Comparison of ENCODE assay signal across 8 cellular contexts in genomic region chr2:75466708-75467311, GRCh38.
DNase-seq lines count a peak whose midpoint lies in the region; ATAC-seq and TF ChIP-seq lines count a peak whose summit lies in the region.

No MANE protein-coding gene starts in this region.

- no peak overlapping the region for H3K4ac ChIP-seq in neuronal stem cell (ENCODE audit: low read length)

- H4K8ac ChIP-seq in neuronal stem cell (ENCODE audit: low read depth, low read length) = no peak overlapping the region

- H3K18ac ChIP-seq in neuronal stem cell (ENCODE audit: low read length) = no peak overlapping the region

- ATAC-seq in GM21528 (IDR thresholded peaks at IDR 0.05; ENCODE audit: low FRiP score, unreplicated experiment) = no peak

- H3K79me1 ChIP-seq in neuronal stem cell (ENCODE audit: low read depth, low read length) = no peaks in the 10 kb centered on the region

- no peak overlapping the region for H2BK12ac ChIP-seq in neuronal stem cell (ENCODE audit: low read length)

- DNase-seq in AG20443 (ENCODE audit: low spot score) = peak; percentile 38
- peak; percentile 21 for DNase-seq in NCI-H1694 treated with DMSO at 0.1 percent for 48 hours (lab: John Stamatoyannopoulos, UW)
- DNase-seq in mammary epithelial cell = peak; percentile 23
- DNase-seq in neuronal stem cell (ENCODE audit: low spot score) = peak; percentile 29
- no peak for DNase-seq in coronary artery (ENCODE audit: low spot score)
- no peak for DNase-seq in activated T-cell treated with anti-CD3 and anti-CD28 coated beads for 4 hours

- H2BK15ac ChIP-seq in neuronal stem cell (ENCODE audit: low read length) = no peak overlapping the region

- H3K27ac ChIP-seq in mammary epithelial cell (ENCODE audit: insufficient read depth, low read depth, low read length) (no peak overlapping the region), neuronal stem cell (replicated peaks; ENCODE audit: low read length) (no peak overlapping the region), coronary artery (no peak overlapping the region)

- in situ Hi-C loops in mammary epithelial cell (cut with MboI; ENCODE audit: low sequenced_read_pairs in 2 of 2) = loop anchor here (5.0 to 10.0 kb wide), 2 partner anchors 88 to 140 kb away; no protein-coding TSS in a partner anchor

- no peak overlapping the region for H2AFZ ChIP-seq in mammary epithelial cell (ENCODE audit: low read depth, low read length)
- no peak overlapping the region for H2AFZ ChIP-seq in neuronal stem cell (ENCODE audit: low read length)

- peak; percentile 71 for TF ChIP-seq CTCF in GM12875 (IDR thresholded peaks at IDR 0.05; ENCODE audit: borderline replicate concordance, insufficient read depth, low read depth, low read length)
- TF ChIP-seq CTCF in mammary epithelial cell (conservative IDR thresholded peaks at IDR 0.05 in 1 of 2, IDR thresholded peaks at IDR 0.05 in 1 of 2; ENCODE audit: extremely low read depth in 1 of 2, insufficient read depth in 1 of 2, low read depth in 1 of 2, low read length in 2 of 2) = peak; percentile 59 to 72
- TF ChIP-seq CTCF in coronary artery (IDR thresholded peaks at IDR 0.05) = no peak

- H3K36me3 ChIP-seq in mammary epithelial cell (ENCODE audit: insufficient read depth, low read length) (no peaks in the 10 kb centered on the region), neuronal stem cell (replicated peaks in 1 of 2; ENCODE audit: control insufficient read depth in 2 of 2, insufficient read depth in 2 of 2, low read length in 2 of 2) (no peaks in the 10 kb centered on the region)

- H3K14ac ChIP-seq in neuronal stem cell (ENCODE audit: low read length) = no peak overlapping the region

- H3K4me2 ChIP-seq in mammary epithelial cell (ENCODE audit: insufficient read depth, low read depth, low read length) (no peak overlapping the region), neuronal stem cell (ENCODE audit: insufficient read depth, low read length, poor library complexity, severe bottlenecking) (no peak overlapping the region)

- intact Hi-C loops in mammary epithelial cell (cut with micrococcal nuclease) = no loop called here

- H2BK120ac ChIP-seq in neuronal stem cell (ENCODE audit: low read depth, low read length) = no peak overlapping the region

- BruUV-seq in mammary epithelial cell (replicated peaks; lab: Mats Ljungman, UMichigan) = no TSS peak

- H2AK5ac ChIP-seq in neuronal stem cell (ENCODE audit: low read depth, low read length) = no peak overlapping the region

- CTCF ChIA-PET in mammary epithelial cell (lab: Charles Lee; ENCODE audit: low non-redundant PET) = interaction anchor here (0.6 kb wide), 1 partner anchor 168 kb away, joined by 3 read pairs; no protein-coding TSS in a partner anchor

- H3K4me1 ChIP-seq in mammary epithelial cell (ENCODE audit: insufficient read depth, low read length) (no peaks in the 10 kb centered on the region), neuronal stem cell (ENCODE audit: control insufficient read depth in 2 of 2, insufficient read depth in 1 of 2, low read depth in 1 of 2, low read length in 2 of 2) (peaks cover 10% of the 10 kb centered on the region in 2 donors)

- 63% methylated on average over 3 of the region's 3 CpGs for WGBS in mammary epithelial cell (ENCODE audit: low coverage, missing lambda C conversion rate)
- WGBS in neuronal stem cell (ENCODE audit: extremely low coverage in 2 of 2, insufficient read length in 2 of 2, insufficient replicate concordance in 1 of 2), 2 donors = no CpG with 5 or more reads among the region's 3 CpGs

- no peaks in the 10 kb centered on the region for H4K20me1 ChIP-seq in mammary epithelial cell (ENCODE audit: insufficient read depth, low read length)

- H2BK5ac ChIP-seq in neuronal stem cell (ENCODE audit: low read length) = no peak overlapping the region

- no peaks in the 10 kb centered on the region for H3K79me2 ChIP-seq in mammary epithelial cell (ENCODE audit: insufficient read depth, low read length)

- H3K9ac ChIP-seq in mammary epithelial cell (ENCODE audit: insufficient read depth, low read length) = no peak overlapping the region
- H3K9ac ChIP-seq in neuronal stem cell (ENCODE audit: low read depth, low read length, poor library complexity) = no peak overlapping the region

- no peak overlapping the region for H3K23ac ChIP-seq in neuronal stem cell (ENCODE audit: low read depth, low read length, poor library complexity)

- H3K4me3 ChIP-seq in GM12875 (ENCODE audit: low read depth, low read length) (no peak overlapping the region), mammary epithelial cell (replicated peaks in 1 of 3; ENCODE audit: insufficient read depth in 1 of 3, low read depth in 2 of 3, low read length in 3 of 3) (no peak overlapping the region), neuronal stem cell (ENCODE audit: low read length in 2 of 2) (no peak overlapping the region), coronary artery (no peak overlapping the region)

- no peak overlapping the region for H4K91ac ChIP-seq in neuronal stem cell (ENCODE audit: low read depth, low read length, poor library complexity)

- dilution Hi-C loops in mammary epithelial cell (cut with HindIII; ENCODE audit: low sequenced_read_pairs) = no loop called here

- no peaks in the 10 kb centered on the region for H3K27me3 ChIP-seq in mammary epithelial cell (ENCODE audit: insufficient read depth, low read length)
- no peaks in the 10 kb centered on the region for H3K27me3 ChIP-seq in neuronal stem cell (ENCODE audit: control insufficient read depth in 3 of 3, insufficient read depth in 3 of 3, low read depth in 1 of 3, low read length in 3 of 3)

- no peaks in the 10 kb centered on the region for H3K9me3 ChIP-seq in mammary epithelial cell (replicated peaks; ENCODE audit: insufficient read depth, low read length)
- H3K9me3 ChIP-seq in neuronal stem cell (replicated peaks in 1 of 2; ENCODE audit: control insufficient read depth in 2 of 2, insufficient read depth in 1 of 2, low read depth in 1 of 2, low read length in 2 of 2) = no peaks in the 10 kb centered on the region

Comparison
In these comparisons a context has a peak if more than half of its experiments do, and no peak if none do; other contexts are left out.
1. DNase-seq: peak in AG20443 (single experiment), NCI-H1694 treated with DMSO at 0.1 percent for 48 hours (single experiment), mammary epithelial cell (single experiment) and neuronal stem cell (single experiment); none in coronary artery (single experiment) and activated T-cell treated with anti-CD3 and anti-CD28 coated beads for 4 hours (single experiment).